21 cellular contexts compared by ENCODE assay signal in genomic region chr19:18100710-18101109, GRCh38. TPM values are rescaled to one million over a fixed set of nuclear protein-coding genes. Genes with fewer than 3 reads are reported as not detected.
DNase-seq lines count a peak whose midpoint lies in the region; ATAC-seq, FAIRE-seq and TF ChIP-seq lines count a peak whose summit lies in the region.
"Had no signal": no experiment of that assay in that cellular context is flagged by ENCODE, and none has a peak within 500 bp of the region (broad histone marks: within the 10 kb centered on the region; RNA-seq: fewer than 3 reads in every experiment).

No MANE protein-coding gene starts in this region.

- no peak overlapping the region for H4K8ac ChIP-seq in H1 (ENCODE audit: extremely low read depth, insufficient read depth, low read length)

- CTCF ChIA-PET in CD4-positive, alpha-beta T cell (lab: Charles Lee): no interaction called here
- CTCF ChIA-PET in H1 (lab: Charles Lee; ENCODE audit: partially characterized antibody): interaction anchor here (1.3 to 2.2 kb wide), 2 partner anchors 13 to 60 kb away, joined by 5 to 6 read pairs; no protein-coding TSS in a partner anchor

- H3K18ac ChIP-seq in H1 (ENCODE audit: extremely low read depth, low read length): no peak overlapping the region

- no peak overlapping the region for H3K23ac ChIP-seq in H1 (ENCODE audit: insufficient read length)

- H3K27ac ChIP-seq in CD4-positive, alpha-beta T cell (ENCODE audit: low read depth, low read length): no peak overlapping the region
- H3K27ac ChIP-seq in H1 (ENCODE audit: low read depth, low read length) (no peak overlapping the region), body of pancreas (no peak overlapping the region)
- H3K27ac ChIP-seq: ascending aorta, heart right ventricle, pancreas, stomach, VCaP had no signal

- no peak overlapping the region for H2BK20ac ChIP-seq in H1 (ENCODE audit: low read length)

- no peak for TF ChIP-seq RAD21 in H1 (IDR thresholded peaks at IDR 0.05 in 1 of 2, conservative IDR thresholded peaks at IDR 0.05 in 1 of 2; ENCODE audit: low read depth in 2 of 2, low read length in 2 of 2)

- H3K27ac Mint-ChIP-seq in CD4-positive, alpha-beta T cell: no peak overlapping the region
- H3K27ac Mint-ChIP-seq in neural crest cell (ENCODE audit: unreplicated experiment) (no peak overlapping the region), T-helper 17 cell (no peak overlapping the region)

- ATAC-seq in CD4-positive, alpha-beta T cell (ENCODE audit: poor library complexity): no peak
- ATAC-seq in body of pancreas (no peak), T-helper 17 cell (no peak)
- no peak for ATAC-seq in activated CD4-positive, CD25-positive, alpha-beta regulatory T cell treated with anti-CD3 and anti-CD28 coated beads, Interleukin-2, amount 50 U/mL, for 24 hours
- ATAC-seq: heart right ventricle, mucosa of descending colon, pancreas had no signal

- H3K4me1 Mint-ChIP-seq in CD4-positive, alpha-beta T cell (ENCODE audit: low read depth): peaks cover 36% of the 10 kb centered on the region
- H3K4me1 Mint-ChIP-seq in neural crest cell (peaks cover 27% of the 10 kb centered on the region), T-helper 17 cell (peaks cover 32% of the 10 kb centered on the region)

- H3K36me3 ChIP-seq in H1 (ENCODE audit: control insufficient read depth in 2 of 4, insufficient read depth in 4 of 4, low read length in 3 of 4) (no peaks in the 10 kb centered on the region), body of pancreas (replicated peaks in 1 of 2; ENCODE audit: insufficient read depth in 1 of 2, low read depth in 2 of 2) (no peaks in the 10 kb centered on the region)
- H3K36me3 ChIP-seq: ascending aorta, heart right ventricle, pancreas, stomach had no signal

- POLR2A ChIA-PET in CD4-positive, alpha-beta T cell (lab: Charles Lee): no interaction called here
- POLR2A ChIA-PET in H1 (lab: Charles Lee; ENCODE audit: partially characterized antibody): interaction anchor here (1.3 to 3.2 kb wide), 3 partner anchors 8 to 181 kb away, joined by 4 to 15 read pairs (median 6); partner anchors contain the start of gene JUND

- TF ChIP-seq EP300 in H1 (IDR thresholded peaks at IDR 0.05; ENCODE audit: borderline replicate concordance in 1 of 2, low read depth in 2 of 2, low read length in 2 of 2): no peak

- H4K91ac ChIP-seq in H1 (replicated peaks; ENCODE audit: insufficient read length, low read length): no peak overlapping the region

- no peaks in the 10 kb centered on the region for H3K27me3 ChIP-seq in CD4-positive, alpha-beta T cell (ENCODE audit: control insufficient read depth, insufficient read depth, low read length)
- H3K27me3 ChIP-seq in H1 (replicated peaks in 1 of 4; ENCODE audit: control insufficient read depth in 3 of 4, extremely low read depth in 1 of 4, insufficient read depth in 3 of 4, low read length in 3 of 4): peaks cover 0 to 8% (median 5%) of the 10 kb centered on the region in 4 experiments; a peak in 4 of 7 replicates
- H3K27me3 ChIP-seq in body of pancreas: no peaks in the 10 kb centered on the region
- H3K27me3 ChIP-seq: ascending aorta, pancreas had no signal

- H2BK5ac ChIP-seq in H1 (ENCODE audit: low read depth, low read length): no peak overlapping the region

- H3K4me1 ChIP-seq in H1 (replicated peaks in 1 of 4; ENCODE audit: control insufficient read depth in 3 of 4, insufficient read depth in 4 of 4, low read length in 3 of 4) (peaks cover 3 to 18% (median 11%) of the 10 kb centered on the region in 4 experiments; a peak in 6 of 7 replicates), body of pancreas (peaks cover 33% of the 10 kb centered on the region)

- TF ChIP-seq POLR2A in H1 (IDR thresholded peaks at IDR 0.05; ENCODE audit: control extremely low read depth in 1 of 2, low read depth in 2 of 2, low read length in 2 of 2) (0 out of 3 replicates have a peak, but pooled peaks of 1 of the 2 experiments have one; percentile 29), body of pancreas (IDR thresholded peaks at IDR 0.05) (no peak)

- intact Hi-C loops in CD4-positive, alpha-beta T cell (cut with DNase I, micrococcal nuclease): no loop called here
- intact Hi-C loops in body of pancreas (cut with DNase I): no loop called here

- peak overlapping the region; percentile 38 for H3K4me3 Mint-ChIP-seq in CD4-positive, alpha-beta T cell
- H3K4me3 Mint-ChIP-seq in neural crest cell (peak overlapping the region; percentile 21), T-helper 17 cell (no peak overlapping the region)
- H3K4me3 Mint-ChIP-seq: dendritic cell treated with granulocyte-macrophage colony-stimulating factor and Interleukin-4, amounts not matched to agents 40 ng/mL and 50 ng/mL, for 4 days had no signal

- H3K27me3 Mint-ChIP-seq in CD4-positive, alpha-beta T cell: no peaks in the 10 kb centered on the region
- peaks cover 38% of the 10 kb centered on the region for H3K27me3 Mint-ChIP-seq in neural crest cell (ENCODE audit: low read depth)
- H3K27me3 Mint-ChIP-seq in T-helper 17 cell: no peaks in the 10 kb centered on the region

- H3K14ac ChIP-seq in H1 (ENCODE audit: insufficient read length): no peak overlapping the region

- peak overlapping the region; percentile 34 to 43; a peak in 3 of 4 replicates for H3K4me2 ChIP-seq in H1 (ENCODE audit: insufficient read depth in 1 of 2, low read depth in 2 of 2, low read length in 2 of 2)

- H3K4ac ChIP-seq in H1 (replicated peaks; ENCODE audit: insufficient read length, low read depth, low read length): no peak overlapping the region

- TF ChIP-seq CTCF in CD4-positive, alpha-beta T cell (IDR thresholded peaks at IDR 0.05): no peak
- TF ChIP-seq CTCF in H1 (IDR thresholded peaks at IDR 0.05; ENCODE audit: control extremely low read depth in 1 of 3, insufficient read depth in 1 of 3, low read depth in 1 of 3, low read length in 3 of 3) (no peak), neural crest cell (conservative IDR thresholded peaks at IDR 0.05) (no peak), body of pancreas (IDR thresholded peaks at IDR 0.05) (no peak)

- no peak overlapping the region for H4K5ac ChIP-seq in H1 (ENCODE audit: insufficient read length, low read depth, low read length)

- H2AK5ac ChIP-seq in H1 (ENCODE audit: low read depth, low read length): no peak overlapping the region

- no peaks in the 10 kb centered on the region for H3K79me1 ChIP-seq in H1 (ENCODE audit: low read depth, low read length)

- H3K9ac ChIP-seq in H1 (replicated peaks in 1 of 4; ENCODE audit: extremely low read depth in 1 of 4, low read depth in 3 of 4, low read length in 3 of 4): no peak overlapping the region; a peak in 1 of 7 replicates

- peak overlapping the region in 2 of 4 experiments; percentile 7 to 27; a peak in 2 of 8 replicates for H3K4me3 ChIP-seq in H1 (ENCODE audit: extremely low read depth in 1 of 4, insufficient read depth in 2 of 4, low read depth in 3 of 4, low read length in 4 of 4)
- H3K4me3 ChIP-seq in body of pancreas: no peak overlapping the region
- H3K4me3 ChIP-seq: ascending aorta, heart right ventricle, mucosa of descending colon, pancreas, stomach had no signal

- DNase-seq in CD4-positive, alpha-beta T cell: no peak
- DNase-seq in NCI-H146 treated with DMSO at 0.1 percent for 48 hours (lab: John Stamatoyannopoulos, UW; ENCODE audit: unreplicated experiment) (peak; percentile 13), H1 (ENCODE audit: low read depth in 1 of 2, low spot score in 2 of 2) (peak in 1 of 2 experiments; percentile 78), neural crest cell (ENCODE audit: low read depth, low spot score) (peak; percentile 31), body of pancreas (no peak), T-helper 17 cell (no peak)
- DNase-seq in activated CD4-positive, alpha-beta T cell treated with anti-CD3 and anti-CD28 coated beads, Interleukin-2, amount 50 U/mL, for 1 hour: no peak
- DNase-seq: activated CD8-positive, alpha-beta memory T cell treated with anti-CD3 and anti-CD28 coated beads for 24 hours; activated gamma-delta T cell; Calu3; heart right ventricle; NCI-H1417 treated with DMSO at 0.1 percent for 48 hours; NCI-H446 treated with DMSO at 0.1 percent for 48 hours; stomach had no signal

- peak overlapping the region; percentile 67; the same call in 1 of the 2 replicates for H2BK15ac ChIP-seq in H1 (ENCODE audit: low read length)

- no peak overlapping the region for H3K56ac ChIP-seq in H1 (replicated peaks; ENCODE audit: insufficient read length, low read depth, low read length)

- H2AFZ ChIP-seq in H1 (ENCODE audit: low read length): peak overlapping the region; percentile 77; the same call in 1 of the 2 replicates

- no peaks in the 10 kb centered on the region for H3K79me2 ChIP-seq in H1 (ENCODE audit: control insufficient read depth in 1 of 2, insufficient read depth in 2 of 2, low read length in 2 of 2)

- FAIRE-seq in H1 (lab: Jason Lieb, UNC): peak; percentile 32
- FAIRE-seq: pancreas had no signal

- H4K20me1 ChIP-seq in H1 (replicated peaks in 1 of 2; ENCODE audit: control insufficient read depth in 1 of 2, insufficient read depth in 2 of 2, low read length in 2 of 2): no peaks in the 10 kb centered on the region

- no peak overlapping the region for H2BK12ac ChIP-seq in H1 (ENCODE audit: low read depth, low read length)

- no peak overlapping the region for H2BK120ac ChIP-seq in H1 (replicated peaks; ENCODE audit: low read depth, low read length)

- peaks cover 9% of the 10 kb centered on the region; the same call in 1 of the 2 replicates for H3K23me2 ChIP-seq in H1 (ENCODE audit: low read depth, low read length)

- no peaks in the 10 kb centered on the region for H3K9me3 ChIP-seq in CD4-positive, alpha-beta T cell (ENCODE audit: control insufficient read depth, low read length)
- H3K9me3 ChIP-seq in H1 (ENCODE audit: insufficient read depth in 2 of 2, low read depth in 1 of 2, low read length in 1 of 2): no peaks in the 10 kb centered on the region
- no peaks in the 10 kb centered on the region for H3K9me3 ChIP-seq in body of pancreas
- H3K9me3 ChIP-seq in T-helper 17 cell (ENCODE audit: control insufficient read depth, low read length, poor library complexity, severe bottlenecking): no peaks in the 10 kb centered on the region
- H3K9me3 ChIP-seq: ascending aorta, heart right ventricle, mucosa of descending colon, pancreas, stomach had no signal

- peaks cover 6% of the 10 kb centered on the region for H3K36me3 Mint-ChIP-seq in CD4-positive, alpha-beta T cell (ENCODE audit: low read depth)
- H3K36me3 Mint-ChIP-seq in neural crest cell (ENCODE audit: low read depth): no peaks in the 10 kb centered on the region
- H3K36me3 Mint-ChIP-seq in T-helper 17 cell (ENCODE audit: low read depth): no peaks in the 10 kb centered on the region

- H3K9me3 Mint-ChIP-seq in CD4-positive, alpha-beta T cell: no peaks in the 10 kb centered on the region
- H3K9me3 Mint-ChIP-seq in neural crest cell: no peaks in the 10 kb centered on the region
- H3K9me3 Mint-ChIP-seq: dendritic cell treated with granulocyte-macrophage colony-stimulating factor and Interleukin-4, amounts not matched to agents 40 ng/mL and 50 ng/mL, for 4 days had no signal

- 39% methylated on average over 18 of the region's 18 CpGs; no CpG with 5 or more reads in 1 of the 2 experiments for WGBS in H1 (ENCODE audit: extremely low coverage in 1 of 2, insufficient coverage in 1 of 2, insufficient read length in 1 of 2, insufficient replicate concordance in 2 of 2, low coverage in 1 of 2, low lambda C conversion rate in 2 of 2, missing lambda C conversion rate in 1 of 2), 2 experiments
- WGBS in body of pancreas, 2 donors: 59 to 71% methylated on average over 11 to 18 of the region's 18 CpGs

RNA-seq across cellular contexts. Expression of gene MAST3, which starts 3.1 kb away (rescaled TPM):
- 10 to 100 TPM; 16.1 to 16.4 TPM for total RNA-seq in CD4-positive, alpha-beta T cell
- total RNA-seq in H1 (2021; fragmentation: NEBNext Ultra II Directional; extraction: Animal tissue kit (Norgen Biotek cat#: 25700)): 9.0 TPM in 2 replicates
- polyA plus RNA-seq in H1 (2011; rRNA removed): 3.4 and 5.5 TPM in 2 replicates
- 1.5 TPM for polyA plus RNA-seq in H1 (2011; cell fraction: cytosol; rRNA removed)
- 7.7 TPM for polyA plus RNA-seq in H1 (2011; cell fraction: nucleus; rRNA removed)
- polyA plus RNA-seq in H1 (2012, experiment 1 of 2): 3.2 to 5.5 TPM (median 4.8 TPM) in 4 replicates
- 3.0 TPM for polyA plus RNA-seq in H1 (2012, experiment 2 of 2)
- 3.4 TPM for polyA plus RNA-seq in H1 (2013, experiment 1 of 2)
- polyA plus RNA-seq in H1 (2013, experiment 2 of 2): 3.1 TPM
- 4.8 and 5.0 TPM in 2 replicates for polyA minus RNA-seq in H1 (2011; rRNA and poly(A)+ RNA removed)
- 6.1 TPM for polyA minus RNA-seq in H1 (2011; cell fraction: cytosol; rRNA and poly(A)+ RNA removed)
- polyA minus RNA-seq in H1 (2011; cell fraction: nucleus; rRNA and poly(A)+ RNA removed): 7.4 TPM
- total RNA-seq in neural crest cell (12.6 and 13.4 TPM in 2 replicates), body of pancreas (10 to 100 TPM; 17.6 to 35.3 TPM), T-helper 17 cell (10 to 100 TPM; 38.2 to 50.8 TPM)

RNA-seq across cellular contexts. Expression of gene IL12RB1, which starts 14.0 kb away (rescaled TPM):
- total RNA-seq in CD4-positive, alpha-beta T cell: 10 to 100 TPM; 20.5 to 22.5 TPM
- total RNA-seq in H1 (2021; fragmentation: NEBNext Ultra II Directional; extraction: Animal tissue kit (Norgen Biotek cat#: 25700)): not detected in 2 replicates
- polyA plus RNA-seq in H1 (2011; rRNA removed): 0.03 and 0.06 TPM in 2 replicates
- polyA plus RNA-seq in H1 (2011; cell fraction: cytosol; rRNA removed): not detected
- polyA plus RNA-seq in H1 (2011; cell fraction: nucleus; rRNA removed): not detected
- polyA plus RNA-seq in H1 (2012, experiment 1 of 2): not detected in 4 replicates
- not detected for polyA plus RNA-seq in H1 (2012, experiment 2 of 2)
- polyA plus RNA-seq in H1 (2013, experiment 1 of 2): not detected
- not detected for polyA plus RNA-seq in H1 (2013, experiment 2 of 2)
- polyA minus RNA-seq in H1 (2011; rRNA and poly(A)+ RNA removed): not detected in 2 replicates
- polyA minus RNA-seq in H1 (2011; cell fraction: cytosol; rRNA and poly(A)+ RNA removed): not detected
- polyA minus RNA-seq in H1 (2011; cell fraction: nucleus; rRNA and poly(A)+ RNA removed): not detected
- total RNA-seq in neural crest cell (not detected in 2 replicates), body of pancreas (1 to 10 TPM in 1 of 2 donors, not detected in 1; 1.0 TPM), T-helper 17 cell (10 to 100 TPM; 56.7 to 71.1 TPM)
- total RNA-seq: Calu3, LHCN-M2 had no signal

RNA-seq across cellular contexts. Expression of gene PIK3R2, which starts 52.3 kb away (rescaled TPM):
- 1 to 10 TPM; 4.6 to 5.6 TPM for total RNA-seq in CD4-positive, alpha-beta T cell
- total RNA-seq in H1 (2021; fragmentation: NEBNext Ultra II Directional; extraction: Animal tissue kit (Norgen Biotek cat#: 25700)): 53.8 and 57.1 TPM in 2 replicates
- 21.7 and 31.4 TPM in 2 replicates for polyA plus RNA-seq in H1 (2011; rRNA removed)
- 20.2 TPM for polyA plus RNA-seq in H1 (2011; cell fraction: cytosol; rRNA removed)
- 29.8 TPM for polyA plus RNA-seq in H1 (2011; cell fraction: nucleus; rRNA removed)
- 24.6 to 46.9 TPM (median 34.0 TPM) in 4 replicates for polyA plus RNA-seq in H1 (2012, experiment 1 of 2)
- polyA plus RNA-seq in H1 (2012, experiment 2 of 2): 33.2 TPM
- 45.8 TPM for polyA plus RNA-seq in H1 (2013, experiment 1 of 2)
- 45.9 TPM for polyA plus RNA-seq in H1 (2013, experiment 2 of 2)
- 15.2 and 18.5 TPM in 2 replicates for polyA minus RNA-seq in H1 (2011; rRNA and poly(A)+ RNA removed)
- 37.8 TPM for polyA minus RNA-seq in H1 (2011; cell fraction: cytosol; rRNA and poly(A)+ RNA removed)
- polyA minus RNA-seq in H1 (2011; cell fraction: nucleus; rRNA and poly(A)+ RNA removed): 21.7 TPM
- total RNA-seq in neural crest cell (72.5 and 74.8 TPM in 2 replicates), body of pancreas (10 to 100 TPM; 18.9 to 21.8 TPM), T-helper 17 cell (1 to 10 TPM; 8.6 to 9.1 TPM)

Comparison
In these comparisons a context has a peak if more than half of its experiments do, and no peak if none do; other contexts are left out.
1. DNase-seq: peak in NCI-H146 treated with DMSO at 0.1 percent for 48 hours (single experiment) and neural crest cell (single experiment); none in CD4-positive, alpha-beta T cell (0 of 10), body of pancreas (0 of 4), activated CD4-positive, alpha-beta T cell treated with anti-CD3 and anti-CD28 coated beads, Interleukin-2, amount 50 U/mL, for 1 hour (single experiment) and T-helper 17 cell (0 of 3).
2. RNA of gene IL12RB1, which starts 14.0 kb away (total RNA-seq): 56.7 to 71.1 TPM in T-helper 17 cell and 20.5 to 22.5 TPM in CD4-positive, alpha-beta T cell; 1.0 TPM in body of pancreas, not detected in H1 and not detected in neural crest cell; every median in the first group is over 10 times any median in the second.